ENCODE assay signal across 8 cellular contexts in the genomic region with DNA sequence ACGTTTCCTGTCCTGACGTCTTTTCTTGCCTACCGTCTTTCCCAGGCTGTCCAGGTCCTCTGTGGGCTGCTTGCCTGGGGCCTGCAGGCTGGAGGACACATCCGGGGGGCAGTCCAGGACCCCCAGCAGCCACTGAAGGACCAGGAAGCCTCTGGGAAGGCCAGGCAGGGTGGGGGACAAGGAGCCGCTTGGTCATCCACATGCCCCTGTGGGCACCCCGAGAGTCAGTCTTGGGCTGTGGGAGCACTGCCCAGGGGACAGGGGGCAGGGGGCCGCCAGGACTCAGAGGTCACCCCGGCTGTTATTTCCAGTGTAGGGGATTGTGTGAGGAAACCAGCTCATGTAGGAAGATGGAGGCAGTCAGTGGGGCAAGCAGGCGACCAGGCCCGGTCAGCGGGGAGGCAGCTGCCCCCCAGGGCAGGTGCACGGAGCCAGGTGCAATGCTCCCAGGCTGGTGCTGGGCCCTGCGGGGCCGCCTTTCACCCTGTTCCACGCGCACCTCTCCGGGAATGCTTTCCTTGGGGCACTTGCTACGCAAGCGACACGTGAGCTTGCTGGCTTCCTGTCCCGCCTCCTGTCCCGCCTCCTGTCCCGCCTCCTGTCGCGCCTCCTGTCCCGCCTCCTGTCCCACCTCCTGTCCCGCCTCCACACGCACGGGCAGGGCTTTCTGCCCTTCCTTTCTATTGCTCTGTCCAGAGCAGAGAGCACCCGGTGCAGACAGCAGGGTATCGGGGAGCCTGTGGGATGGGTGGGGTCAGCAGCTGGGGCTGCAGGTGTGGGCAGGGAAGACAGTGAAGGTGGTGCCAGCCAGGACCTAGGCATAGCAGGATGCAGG. TPM values are rescaled to one million over a fixed set of nuclear protein-coding genes. Genes with fewer than 3 reads are reported as not detected.
DNase-seq lines count a peak whose midpoint lies in the region; TF ChIP-seq lines count a peak whose summit lies in the region.

No MANE protein-coding gene starts in this region.

- H3K36me3 ChIP-seq in OCI-LY1 (ENCODE audit: insufficient read depth, low read length) = no peaks in the 10 kb centered on the region; the same call in 1 of the 2 replicates

- H3K4me3 ChIP-seq in OCI-LY1 (ENCODE audit: low read depth, low read length, poor library complexity, severe bottlenecking) = peak overlapping the region; percentile 64

- no peaks in the 10 kb centered on the region for H4K20me1 ChIP-seq in OCI-LY1 (ENCODE audit: insufficient read depth, low read length)

- no peaks in the 10 kb centered on the region; the same call in 1 of the 2 replicates for H3K9me3 ChIP-seq in OCI-LY1 (ENCODE audit: low read length)

- no peak for TF ChIP-seq CTCF in OCI-LY1 (IDR thresholded peaks at IDR 0.05; ENCODE audit: low read length)

- H3K27me3 ChIP-seq in OCI-LY1 (ENCODE audit: insufficient read depth, low read length) = no peaks in the 10 kb centered on the region

- H3K9ac ChIP-seq in OCI-LY1 (ENCODE audit: low read length) = peak overlapping the region; percentile 70

- no peak overlapping the region for H2AFZ ChIP-seq in OCI-LY1 (ENCODE audit: low read length)

- no peaks in the 10 kb centered on the region for H3K9me2 ChIP-seq in OCI-LY1 (ENCODE audit: low read depth, low read length)

- DNase-seq in AG08396 (ENCODE audit: low spot score) = peak; percentile 95
- DNase-seq in GM19238 (ENCODE audit: insufficient read length, low spot score) = peak; percentile 75
- DNase-seq in HT-29 (ENCODE audit: low spot score) = peak; percentile 94
- DNase-seq in activated T-cell treated with anti-CD3 and anti-CD28 coated beads for 24 hours (ENCODE audit: low read depth) = peak; percentile 84
- DNase-seq in epidermal melanocyte (ENCODE audit: insufficient read length, low spot score) = peak; percentile 76
- DNase-seq in middle frontal gyrus (ENCODE audit: extremely low spot score, low spot score) = peak; percentile 85
- peak; percentile 65 to 71 for DNase-seq in stimulated activated CD8-positive, alpha-beta memory T cell treated with anti-CD3 and anti-CD28 coated beads, Interleukin-15, amount 100 ng/mL, for 4 hours (ENCODE audit: low read depth in 2 of 2)

- no peaks in the 10 kb centered on the region for H3F3A ChIP-seq in OCI-LY1 (ENCODE audit: insufficient read depth, low read length)

- H3K4me1 ChIP-seq in OCI-LY1 (ENCODE audit: insufficient read depth, low read length, severe bottlenecking) = peaks cover 18% of the 10 kb centered on the region

- H3K79me2 ChIP-seq in OCI-LY1 (ENCODE audit: insufficient read depth, low read length) = no peaks in the 10 kb centered on the region

- no peak overlapping the region for H3K27ac ChIP-seq in OCI-LY1 (ENCODE audit: low read depth, low read length, poor library complexity, severe bottlenecking)

- H3K4me2 ChIP-seq in OCI-LY1 (ENCODE audit: low read length) = peak overlapping the region; percentile 74

RNA-seq across cellular contexts. Expression of gene MUC5B, which starts 39.5 kb away (rescaled TPM):
- 0.10 and 4.3 TPM in 2 replicates for total RNA-seq in HT-29 (2014; rRNA removed; shearing (Covaris generic))

RNA-seq across cellular contexts. Expression of gene TOLLIP, which starts 47.0 kb away (rescaled TPM):
- total RNA-seq in HT-29 (2014; rRNA removed; shearing (Covaris generic)) = 53.6 and 91.6 TPM in 2 replicates
